Comparison of ENCODE assay signal across 8 cellular contexts in genomic region chr15:73927003-73927475, GRCh38. TPM values are rescaled to one million over a fixed set of nuclear protein-coding genes. Genes with fewer than 3 reads are reported as not detected.
DNase-seq lines count a peak whose midpoint lies in the region; ATAC-seq and TF ChIP-seq lines count a peak whose summit lies in the region.

No MANE protein-coding gene starts in this region.

- no peak for TF ChIP-seq EP300 in neural cell (conservative IDR thresholded peaks at IDR 0.05; ENCODE audit: poor library complexity, severe bottlenecking)

- no peaks in the 10 kb centered on the region for H3K27me3 ChIP-seq in CD4-positive, alpha-beta T cell (ENCODE audit: control insufficient read depth, insufficient read depth, low read length)
- peaks cover 37% of the 10 kb centered on the region for H3K27me3 ChIP-seq in MM.1S (replicated peaks; ENCODE audit: insufficient read depth, low read length)
- H3K27me3 ChIP-seq in fibroblast of lung (ENCODE audit: control insufficient read depth, insufficient read depth, low read length) = no peaks in the 10 kb centered on the region
- peaks cover 29% of the 10 kb centered on the region for H3K27me3 ChIP-seq in neural cell (ENCODE audit: insufficient read depth, low read depth, low read length)
- H3K27me3 ChIP-seq in uterus = no peaks in the 10 kb centered on the region

- H3K9ac ChIP-seq in MM.1S (ENCODE audit: low read length) (no peak overlapping the region), fibroblast of lung (ENCODE audit: insufficient read depth, low read length) (peak overlapping the region; percentile 73), neural cell (ENCODE audit: low read length) (no peak overlapping the region)

- H3K27me3 Mint-ChIP-seq in CD4-positive, alpha-beta T cell = no peaks in the 10 kb centered on the region
- H3K27me3 Mint-ChIP-seq in activated CD8-positive, alpha-beta T cell treated with anti-CD3 and anti-CD28 coated beads, Interleukin-2, amount 10 ng/mL, durations not matched to agents 7 days and 5 days (ENCODE audit: low read depth) = no peaks in the 10 kb centered on the region

- H3K4me3 ChIP-seq in MM.1S (ENCODE audit: low read length) (no peak overlapping the region), fibroblast of lung (replicated peaks in 1 of 4; ENCODE audit: control extremely low read depth in 1 of 4, insufficient read depth in 1 of 4, low read depth in 3 of 4, low read length in 4 of 4) (peak overlapping the region; percentile 59 to 85 (median 78)), neural cell (ENCODE audit: low read length) (peak overlapping the region; percentile 38), uterus (peak overlapping the region; percentile 37 to 66)

- intact Hi-C loops in CD4-positive, alpha-beta T cell (cut with DNase I, micrococcal nuclease) = loop anchor here (1.0 to 5.0 kb wide), 2 partner anchors 53 to 55 kb away; partner anchors contain the start of gene TBC1D21 (in 1 of the 2)
- intact Hi-C loops in uterus (cut with DNase I; ENCODE audit: low total_unique reads) = no loop called here

- H3K9me2 ChIP-seq in MM.1S (replicated peaks; ENCODE audit: insufficient read depth, low read length) = no peaks in the 10 kb centered on the region
- no peaks in the 10 kb centered on the region for H3K9me2 ChIP-seq in neural cell (ENCODE audit: insufficient read depth, low read length)

- no peak for TF ChIP-seq CTCF in CD4-positive, alpha-beta T cell (IDR thresholded peaks at IDR 0.05)
- TF ChIP-seq CTCF in MM.1S (IDR thresholded peaks at IDR 0.05; ENCODE audit: low read length) = no peak
- no peak for TF ChIP-seq CTCF in fibroblast of lung (conservative IDR thresholded peaks at IDR 0.05 in 1 of 2, IDR thresholded peaks at IDR 0.05 in 1 of 2; ENCODE audit: low read depth in 1 of 2, low read length in 2 of 2)
- no peak for TF ChIP-seq CTCF in neural cell (IDR thresholded peaks at IDR 0.05; ENCODE audit: poor library complexity, severe bottlenecking)
- TF ChIP-seq CTCF in uterus (IDR thresholded peaks at IDR 0.05) = no peak

- H2AFZ ChIP-seq in MM.1S (ENCODE audit: low read length) (no peak overlapping the region), fibroblast of lung (ENCODE audit: low read length) (no peak overlapping the region), neural cell (ENCODE audit: low read depth, low read length) (no peak overlapping the region)

- no peak for TF ChIP-seq POLR2A in uterus (IDR thresholded peaks at IDR 0.05)

- CTCF ChIA-PET in CD4-positive, alpha-beta T cell (lab: Charles Lee) = interaction anchor here (0.6 to 2.2 kb wide), 22 partner anchors 9 to 1144 kb away, joined by 3 to 14 read pairs (median 6); partner anchors contain the start of genes PML and TBC1D21
- CTCF ChIA-PET in activated CD8-positive, alpha-beta T cell treated with anti-CD3 and anti-CD28 coated beads, Interleukin-2, amount 10 ng/mL, durations not matched to agents 7 days and 5 days (lab: Charles Lee) = interaction anchor here (1.2 to 5.0 kb wide), 17 partner anchors 9 to 122 kb away, joined by 3 to 54 read pairs (median 9); partner anchors contain the start of gene TBC1D21

- H3F3A ChIP-seq in MM.1S (ENCODE audit: insufficient read depth, low read length) (no peaks in the 10 kb centered on the region), neural cell (ENCODE audit: insufficient read depth, low read length, poor library complexity, severe bottlenecking) (no peaks in the 10 kb centered on the region)

- H3K9me3 Mint-ChIP-seq in CD4-positive, alpha-beta T cell = no peaks in the 10 kb centered on the region
- no peaks in the 10 kb centered on the region for H3K9me3 Mint-ChIP-seq in activated CD8-positive, alpha-beta T cell treated with anti-CD3 and anti-CD28 coated beads, Interleukin-2, amount 10 ng/mL, durations not matched to agents 7 days and 5 days (ENCODE audit: insufficient read depth)

- H3K4me2 ChIP-seq in MM.1S (ENCODE audit: low read depth, low read length) (peak overlapping the region; percentile 62; the same call in 1 of the 2 replicates), fibroblast of lung (ENCODE audit: extremely low read depth, insufficient read depth, low read length) (peak overlapping the region; percentile 98), neural cell (ENCODE audit: low read length) (no peak overlapping the region)

- peaks cover 40% of the 10 kb centered on the region for H3K4me1 Mint-ChIP-seq in CD4-positive, alpha-beta T cell (ENCODE audit: low read depth)
- H3K4me1 Mint-ChIP-seq in activated CD8-positive, alpha-beta T cell treated with anti-CD3 and anti-CD28 coated beads, Interleukin-2, amount 10 ng/mL, durations not matched to agents 7 days and 5 days (ENCODE audit: low read depth) = peaks cover 75% of the 10 kb centered on the region

- H3K36me3 ChIP-seq in MM.1S (replicated peaks; ENCODE audit: insufficient read depth, low read length) (no peaks in the 10 kb centered on the region), fibroblast of lung (ENCODE audit: control insufficient read depth, insufficient read depth, low read length) (peaks cover 2% of the 10 kb centered on the region), neural cell (ENCODE audit: insufficient read depth, low read length) (no peaks in the 10 kb centered on the region), uterus (no peaks in the 10 kb centered on the region)

- H3K27ac Mint-ChIP-seq in CD4-positive, alpha-beta T cell = no peak overlapping the region
- H3K27ac Mint-ChIP-seq in activated CD8-positive, alpha-beta T cell treated with anti-CD3 and anti-CD28 coated beads, Interleukin-2, amount 10 ng/mL, durations not matched to agents 7 days and 5 days = no peak overlapping the region

- DNase-seq in CD4-positive, alpha-beta T cell = peak; percentile 11 to 51 (median 30)
- DNase-seq in MM.1S = no peak
- peak; percentile 38 for DNase-seq in activated CD8-positive, alpha-beta T cell treated with anti-CD3 and anti-CD28 coated beads, Interleukin-2, amount 10 ng/mL, durations not matched to agents 7 days and 5 days
- DNase-seq in fibroblast of lung (ENCODE audit: low read depth in 2 of 2) = no peak
- peak; percentile 59 to 62 for DNase-seq in uterus

- H4K20me1 ChIP-seq in MM.1S (ENCODE audit: insufficient read depth, low read length) (no peaks in the 10 kb centered on the region), fibroblast of lung (ENCODE audit: control insufficient read depth, extremely low read depth, insufficient read depth, low read length) (no peaks in the 10 kb centered on the region), neural cell (ENCODE audit: insufficient read depth) (no peaks in the 10 kb centered on the region)

- no peaks in the 10 kb centered on the region for H3K9me3 ChIP-seq in CD4-positive, alpha-beta T cell (ENCODE audit: control insufficient read depth, low read length)
- no peaks in the 10 kb centered on the region for H3K9me3 ChIP-seq in MM.1S (replicated peaks; ENCODE audit: insufficient read depth, low read length)
- no peaks in the 10 kb centered on the region for H3K9me3 ChIP-seq in fibroblast of lung (ENCODE audit: control insufficient read depth, insufficient read depth, low read depth, low read length)
- no peaks in the 10 kb centered on the region for H3K9me3 ChIP-seq in neural cell (ENCODE audit: low read length)
- no peaks in the 10 kb centered on the region for H3K9me3 ChIP-seq in uterus

- no peaks in the 10 kb centered on the region for H3K36me3 Mint-ChIP-seq in CD4-positive, alpha-beta T cell (ENCODE audit: low read depth)
- H3K36me3 Mint-ChIP-seq in activated CD8-positive, alpha-beta T cell treated with anti-CD3 and anti-CD28 coated beads, Interleukin-2, amount 10 ng/mL, durations not matched to agents 7 days and 5 days (ENCODE audit: low read depth) = no peaks in the 10 kb centered on the region

- H3K4me1 ChIP-seq in MM.1S (ENCODE audit: low read length) = no peaks in the 10 kb centered on the region
- H3K4me1 ChIP-seq in fibroblast of lung (ENCODE audit: control insufficient read depth, extremely low read depth, insufficient read depth, low read length) = peaks cover 65% of the 10 kb centered on the region
- H3K4me1 ChIP-seq in uterus = peaks cover 5 to 11% of the 10 kb centered on the region in 2 donors

- peak; percentile 10 for ATAC-seq in CD4-positive, alpha-beta T cell (ENCODE audit: poor library complexity)
- peak; percentile 10 for ATAC-seq in activated CD8-positive, alpha-beta T cell treated with anti-CD3 and anti-CD28 coated beads, Interleukin-2, amount 10 ng/mL, durations not matched to agents 7 days and 5 days
- ATAC-seq in HG02759 (IDR thresholded peaks at IDR 0.05; ENCODE audit: unreplicated experiment) (no peak), HG02610 (IDR thresholded peaks at IDR 0.05; ENCODE audit: unreplicated experiment) (no peak)

- POLR2A ChIA-PET in CD4-positive, alpha-beta T cell (lab: Charles Lee) = interaction anchor here (0.6 to 2.4 kb wide), 10 partner anchors 8 to 1274 kb away, joined by 3 to 9 read pairs (median 4); partner anchors contain the start of genes C15orf39 and PML
- POLR2A ChIA-PET in activated CD8-positive, alpha-beta T cell treated with anti-CD3 and anti-CD28 coated beads, Interleukin-2, amount 10 ng/mL, durations not matched to agents 7 days and 5 days (lab: Charles Lee) = interaction anchor here (1.2 to 1.3 kb wide), 2 partner anchors 14 to 20 kb away, joined by 3 to 6 read pairs; no protein-coding TSS in a partner anchor

- H3K79me2 ChIP-seq in MM.1S (ENCODE audit: low read length) = no peaks in the 10 kb centered on the region
- peaks cover 70% of the 10 kb centered on the region for H3K79me2 ChIP-seq in fibroblast of lung (ENCODE audit: control insufficient read depth, insufficient read depth, low read length)
- H3K79me2 ChIP-seq in neural cell (replicated peaks; ENCODE audit: insufficient read depth, low read length) = no peaks in the 10 kb centered on the region

- no peak for TF ChIP-seq RAD21 in neural cell (conservative IDR thresholded peaks at IDR 0.05)

- peak overlapping the region; percentile 15 for H3K4me3 Mint-ChIP-seq in CD4-positive, alpha-beta T cell
- peak overlapping the region; percentile 60 for H3K4me3 Mint-ChIP-seq in activated CD8-positive, alpha-beta T cell treated with anti-CD3 and anti-CD28 coated beads, Interleukin-2, amount 10 ng/mL, durations not matched to agents 7 days and 5 days

- peak overlapping the region; percentile 37 for H3K27ac ChIP-seq in CD4-positive, alpha-beta T cell (ENCODE audit: low read depth, low read length)
- H3K27ac ChIP-seq in MM.1S (ENCODE audit: low read length) = no peak overlapping the region
- H3K27ac ChIP-seq in fibroblast of lung (ENCODE audit: insufficient read depth, low read length) = peak overlapping the region; percentile 85
- no peak overlapping the region for H3K27ac ChIP-seq in neural cell (ENCODE audit: low read length)
- H3K27ac ChIP-seq in uterus = peak overlapping the region; percentile 63 to 92

RNA-seq across cellular contexts. Expression of gene LOXL1, which starts 0.8 kb away (rescaled TPM):
- 1 to 10 TPM; 3.0 to 3.5 TPM for total RNA-seq in CD4-positive, alpha-beta T cell
- 1 to 10 TPM; 5.9 to 8.4 TPM for total RNA-seq in activated CD8-positive, alpha-beta T cell treated with anti-CD3 and anti-CD28 coated beads, Interleukin-2, amount 10 ng/mL, durations not matched to agents 7 days and 5 days
- total RNA-seq in fibroblast of lung (65.6 and 91.4 TPM in 2 replicates), uterus (10 to 100 TPM; 19.4 to 68.4 (median 33.1) TPM)
- polyA plus RNA-seq in fibroblast of lung (163 and 188 TPM in 2 replicates), neural cell (1.9 and 2.1 TPM in 2 replicates)
- polyA plus RNA-seq in fibroblast of lung (2012) = 252 and 290 TPM in 2 replicates
- polyA minus RNA-seq in fibroblast of lung (ENCODE audit: low replicate concordance) (596 and 875 TPM in 2 replicates), neural cell (1.7 and 2.2 TPM in 2 replicates)

RNA-seq across cellular contexts. Expression of gene TBC1D21, which starts 53.7 kb away (rescaled TPM):
- total RNA-seq in CD4-positive, alpha-beta T cell = not detected
- total RNA-seq in activated CD8-positive, alpha-beta T cell treated with anti-CD3 and anti-CD28 coated beads, Interleukin-2, amount 10 ng/mL, durations not matched to agents 7 days and 5 days = not detected
- not detected in 2 replicates for total RNA-seq in fibroblast of lung
- polyA plus RNA-seq in fibroblast of lung = not detected in 2 replicates
- polyA plus RNA-seq in fibroblast of lung (2012) = not detected in 2 replicates
- not detected in 2 replicates for polyA minus RNA-seq in fibroblast of lung (ENCODE audit: low replicate concordance)
- polyA plus RNA-seq in neural cell = not detected in 2 replicates
- not detected in 2 replicates for polyA minus RNA-seq in neural cell
- total RNA-seq in uterus = not detected

Comparison
In these comparisons a context has a peak if more than half of its experiments do, and no peak if none do; other contexts are left out.
1. ATAC-seq: peak in CD4-positive, alpha-beta T cell (single experiment) and activated CD8-positive, alpha-beta T cell treated with anti-CD3 and anti-CD28 coated beads, Interleukin-2, amount 10 ng/mL, durations not matched to agents 7 days and 5 days (single experiment); none in HG02759 (single experiment) and HG02610 (single experiment).
2. DNase-seq: peak in CD4-positive, alpha-beta T cell (10 of 10), activated CD8-positive, alpha-beta T cell treated with anti-CD3 and anti-CD28 coated beads, Interleukin-2, amount 10 ng/mL, durations not matched to agents 7 days and 5 days (single experiment) and uterus (2 of 2); none in MM.1S (single experiment) and fibroblast of lung (0 of 2).
3. H3K27ac ChIP-seq: peak in CD4-positive, alpha-beta T cell (single experiment), fibroblast of lung (single experiment) and uterus (2 of 2); none in MM.1S (single experiment) and neural cell (single experiment).